2 cellular contexts compared by ENCODE assay signal in the genomic region with DNA sequence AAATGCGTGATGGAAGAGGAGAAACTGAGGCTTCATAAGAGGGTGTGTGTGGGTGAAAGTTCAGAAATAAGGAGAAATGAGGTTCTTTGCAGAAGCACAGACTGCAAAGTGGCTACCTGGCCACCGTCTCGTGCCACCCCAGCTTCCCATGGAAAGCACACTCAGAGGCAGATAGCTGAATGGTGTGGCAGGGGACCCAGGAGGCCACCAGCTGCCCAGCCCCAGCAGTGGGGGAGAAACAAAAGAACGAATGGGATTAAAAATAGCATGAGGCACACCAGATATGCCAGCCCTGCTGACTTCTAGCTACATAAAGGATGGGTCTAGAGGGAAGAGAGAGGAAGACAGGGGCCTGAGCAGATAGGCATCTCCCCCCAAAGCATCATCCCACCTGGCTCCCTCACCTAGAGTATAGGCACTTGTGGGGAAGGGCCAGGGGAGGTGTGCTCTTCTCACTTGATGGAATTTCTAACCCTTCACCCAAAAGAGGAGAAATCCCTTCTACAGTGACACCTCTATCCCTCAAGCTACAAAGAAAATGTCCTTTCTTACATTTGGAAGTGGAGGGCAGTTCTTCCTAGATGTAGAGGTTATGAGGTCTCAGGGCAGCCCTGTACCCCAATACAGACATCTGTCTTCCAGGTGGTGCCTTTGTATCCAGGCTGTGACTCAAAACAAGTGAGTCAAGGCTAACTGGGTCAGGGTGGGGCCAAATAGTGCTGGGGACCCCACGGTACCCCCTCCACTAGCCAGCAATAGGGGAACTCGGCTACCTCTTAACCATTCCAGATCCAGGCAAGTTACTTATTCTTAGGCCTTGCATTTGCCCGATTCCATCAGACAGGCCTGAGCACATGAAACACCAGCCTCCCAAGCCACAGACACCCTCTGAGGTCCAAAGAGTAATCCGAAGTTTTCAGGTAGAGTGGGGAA.
TF ChIP-seq lines count a peak whose summit lies in the region.

No MANE protein-coding gene starts in this region.

TF ChIP-seq in IMR-90, 13 proteins besides CTCF, POLR2A, EP300 and RAD21:
- no peak for TF ChIP-seq MAFK (IDR thresholded peaks at IDR 0.05; ENCODE audit: low read depth, low read length)

TF ChIP-seq in GM12878, 131 proteins besides CTCF, POLR2A, EP300 and RAD21:
- TF ChIP-seq RUNX3 (IDR thresholded peaks at IDR 0.05; ENCODE audit: low read length) (no peak), SUZ12 (IDR thresholded peaks at IDR 0.05; ENCODE audit: unreplicated experiment) (no peak), RAD51 (IDR thresholded peaks at IDR 0.05) (no peak), EZH2 (IDR thresholded peaks at IDR 0.05; ENCODE audit: borderline replicate concordance, control insufficient read depth, low read depth, low read length) (no peak), CREB1 (IDR thresholded peaks at IDR 0.05; ENCODE audit: low read depth) (no peak), RFX5 (IDR thresholded peaks at IDR 0.05; ENCODE audit: low read depth, low read length) (no peak), LARP7 (IDR thresholded peaks at IDR 0.05) (0 out of 2 replicates have a peak, but pooled peaks have one; percentile 12), CHD1 (IDR thresholded peaks at IDR 0.05; ENCODE audit: low read depth, low read length) (no peak), STAT3 (IDR thresholded peaks at IDR 0.05; ENCODE audit: low read depth, low read length) (no peak), BHLHE40 (IDR thresholded peaks at IDR 0.05; ENCODE audit: borderline replicate concordance in 1 of 2, low read depth in 2 of 2, low read length in 1 of 2) (0 out of 4 replicates have a peak, but pooled peaks of 1 of the 2 experiments have one; percentile 7)
- TF ChIP-seq, protein P1, sequence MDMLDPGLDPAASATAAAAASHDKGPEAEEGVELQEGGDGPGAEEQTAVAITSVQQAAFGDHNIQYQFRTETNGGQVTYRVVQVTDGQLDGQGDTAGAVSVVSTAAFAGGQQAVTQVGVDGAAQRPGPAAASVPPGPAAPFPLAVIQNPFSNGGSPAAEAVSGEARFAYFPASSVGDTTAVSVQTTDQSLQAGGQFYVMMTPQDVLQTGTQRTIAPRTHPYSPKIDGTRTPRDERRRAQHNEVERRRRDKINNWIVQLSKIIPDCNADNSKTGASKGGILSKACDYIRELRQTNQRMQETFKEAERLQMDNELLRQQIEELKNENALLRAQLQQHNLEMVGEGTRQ (IDR thresholded peaks at IDR 0.05; ENCODE audit: borderline replicate concordance, low read depth, low read length) = no peak
- TF ChIP-seq, protein P2, sequence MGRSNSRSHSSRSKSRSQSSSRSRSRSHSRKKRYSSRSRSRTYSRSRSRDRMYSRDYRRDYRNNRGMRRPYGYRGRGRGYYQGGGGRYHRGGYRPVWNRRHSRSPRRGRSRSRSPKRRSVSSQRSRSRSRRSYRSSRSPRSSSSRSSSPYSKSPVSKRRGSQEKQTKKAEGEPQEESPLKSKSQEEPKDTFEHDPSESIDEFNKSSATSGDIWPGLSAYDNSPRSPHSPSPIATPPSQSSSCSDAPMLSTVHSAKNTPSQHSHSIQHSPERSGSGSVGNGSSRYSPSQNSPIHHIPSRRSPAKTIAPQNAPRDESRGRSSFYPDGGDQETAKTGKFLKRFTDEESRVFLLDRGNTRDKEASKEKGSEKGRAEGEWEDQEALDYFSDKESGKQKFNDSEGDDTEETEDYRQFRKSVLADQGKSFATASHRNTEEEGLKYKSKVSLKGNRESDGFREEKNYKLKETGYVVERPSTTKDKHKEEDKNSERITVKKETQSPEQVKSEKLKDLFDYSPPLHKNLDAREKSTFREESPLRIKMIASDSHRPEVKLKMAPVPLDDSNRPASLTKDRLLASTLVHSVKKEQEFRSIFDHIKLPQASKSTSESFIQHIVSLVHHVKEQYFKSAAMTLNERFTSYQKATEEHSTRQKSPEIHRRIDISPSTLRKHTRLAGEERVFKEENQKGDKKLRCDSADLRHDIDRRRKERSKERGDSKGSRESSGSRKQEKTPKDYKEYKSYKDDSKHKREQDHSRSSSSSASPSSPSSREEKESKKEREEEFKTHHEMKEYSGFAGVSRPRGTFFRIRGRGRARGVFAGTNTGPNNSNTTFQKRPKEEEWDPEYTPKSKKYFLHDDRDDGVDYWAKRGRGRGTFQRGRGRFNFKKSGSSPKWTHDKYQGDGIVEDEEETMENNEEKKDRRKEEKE (IDR thresholded peaks at IDR 0.05) = no peak
